In genomic region chr4:26424838-26425237, GRCh38 we compare ENCODE assay signal across 22 cellular contexts.
A peak's percentile ranks its signal among the peaks of the same experiment; 100 is the strongest.
DNase-seq lines count a peak whose midpoint lies in the region; ATAC-seq, FAIRE-seq and TF ChIP-seq lines count a peak whose summit lies in the region.
"Had no signal": no experiment of that assay in that cellular context is flagged by ENCODE, and none has a peak within 500 bp of the region (broad histone marks: within the 10 kb centered on the region; RNA-seq: fewer than 3 reads in every experiment).

No MANE protein-coding gene starts in this region.

- CTCF ChIA-PET in A673 (lab: Charles Lee), result no interaction called here

- FAIRE-seq in H54 (lab: Jason Lieb, UNC), result no peak
- FAIRE-seq: endothelial cell of umbilical vein, H1, RCC 7860 had no signal

- TF ChIP-seq CTCF in A673 (conservative IDR thresholded peaks at IDR 0.05; ENCODE audit: low read depth, low read length), result peak; percentile 57

- TF ChIP-seq POLR2A in H54 (IDR thresholded peaks at IDR 0.05; ENCODE audit: low read depth, low read length), result no peak

- no peaks in the 10 kb centered on the region for H3K4me1 ChIP-seq in A673 (ENCODE audit: insufficient read depth, low read length, poor library complexity, severe bottlenecking)
- H3K4me1 ChIP-seq: colonic mucosa had no signal

- no TSS peak for BruUV-seq in A673 (replicated peaks; lab: Mats Ljungman, UMichigan)

- no peaks in the 10 kb centered on the region for H3K27me3 ChIP-seq in A673 (replicated peaks; ENCODE audit: insufficient read depth, low read depth, low read length, poor library complexity)
- H3K27me3 ChIP-seq: colonic mucosa had no signal

- intact Hi-C loops in A673 (cut with micrococcal nuclease; ENCODE audit: unreplicated experiment), result loop anchor here (5.0 kb wide), 1 partner anchor 297 kb away; no protein-coding TSS in a partner anchor

- DNase-seq in A673 (ENCODE audit: low spot score) (peak; percentile 13), ELR (ENCODE audit: low read depth) (peak; percentile 13), OCI-M1 (lab: John Stamatoyannopoulos, UW) (peak; percentile 6), kidney glomerular epithelial cell (lab: John Stamatoyannopoulos, UW) (peak; percentile 0), H54 (ENCODE audit: insufficient read length, low spot score) (no peak)
- DNase-seq: activated T-cell treated with anti-CD3 and anti-CD28 coated beads, Interleukin-2, amount 50 U/mL, for 72 hours; colonic mucosa; GDM1; MM.1S; NCI-H146; NCI-H774; nephron progenitor cell; T1000 had no signal

- ATAC-seq in GM21825 (IDR thresholded peaks at IDR 0.05; ENCODE audit: unreplicated experiment) (no peak), GM21390 (IDR thresholded peaks at IDR 0.05; ENCODE audit: unreplicated experiment) (no peak), HG02981 (IDR thresholded peaks at IDR 0.05; ENCODE audit: unreplicated experiment) (no peak)
- ATAC-seq: activated CD4-positive, CD25-positive, alpha-beta regulatory T cell treated with anti-CD3 and anti-CD28 coated beads, Interleukin-2, amount 50 U/mL, for 24 hours; activated naive CD4-positive, alpha-beta T cell treated with anti-CD3 and anti-CD28 coated beads, Interleukin-2, amount 50 U/mL, for 72 hours; activated T-cell treated with anti-CD3 and anti-CD28 coated beads, Interleukin-2, amount 50 U/mL, for 72 hours had no signal

- POLR2A ChIA-PET in A673 (lab: Charles Lee; ENCODE audit: low non-redundant PET), result no interaction called here

- H3K27ac ChIP-seq in A673 (ENCODE audit: low read depth, low read length, poor library complexity, severe bottlenecking), result no peak overlapping the region
- H3K27ac ChIP-seq: colonic mucosa, SK-N-MC had no signal

- H3K4me3 ChIP-seq in A673 (ENCODE audit: low read depth, low read length, poor library complexity, severe bottlenecking), result no peak overlapping the region
- H3K4me3 ChIP-seq: colonic mucosa, SK-N-MC had no signal

- no peaks in the 10 kb centered on the region for H3K9me3 ChIP-seq in A673 (ENCODE audit: low read depth, low read length, poor library complexity, severe bottlenecking)
- H3K9me3 ChIP-seq: colonic mucosa had no signal

- H3K36me3 ChIP-seq in A673 (ENCODE audit: insufficient read depth, low read length, poor library complexity, severe bottlenecking), result peaks cover 21% of the 10 kb centered on the region
- H3K36me3 ChIP-seq: colonic mucosa had no signal
